Comparison of ENCODE assay signal across 27 cellular contexts in genomic region chr20:33781133-33781532, GRCh38. TPM values are rescaled to one million over a fixed set of nuclear protein-coding genes. Genes with fewer than 3 reads are reported as not detected.
DNase-seq lines count a peak whose midpoint lies in the region; ATAC-seq lines count a peak whose summit lies in the region.
"Had no signal": no experiment of that assay in that cellular context is flagged by ENCODE, and none has a peak within 500 bp of the region (broad histone marks: within the 10 kb centered on the region; RNA-seq: fewer than 3 reads in every experiment).

No MANE protein-coding gene starts in this region.

- H2AK5ac ChIP-seq in neuronal stem cell (ENCODE audit: low read depth, low read length) = peak overlapping the region; percentile 71

- no CpG with 5 or more reads among the region's 4 CpGs for WGBS in neuronal stem cell (ENCODE audit: extremely low coverage in 2 of 2, insufficient read length in 2 of 2, insufficient replicate concordance in 1 of 2), 2 donors

- no peak overlapping the region for H3K4me2 ChIP-seq in neuronal stem cell (ENCODE audit: insufficient read depth, low read length, poor library complexity, severe bottlenecking)

- no peak overlapping the region for H2BK15ac ChIP-seq in neuronal stem cell (ENCODE audit: low read length)

- H3K4ac ChIP-seq in neuronal stem cell (ENCODE audit: low read length) = no peak overlapping the region

- no peaks in the 10 kb centered on the region for H3K9me3 Mint-ChIP-seq in IgD-negative memory B cell
- H3K9me3 Mint-ChIP-seq in activated T-helper 17 cell treated with anti-CD3 and anti-CD28 coated beads, Interleukin-2, amount 50 U/mL, for 72 hours = no peaks in the 10 kb centered on the region
- H3K9me3 Mint-ChIP-seq: immature natural killer cell, type B pancreatic cell had no signal

- peak overlapping the region; percentile 57 to 98 (median 87) for H3K27ac Mint-ChIP-seq in IgD-negative memory B cell
- H3K27ac Mint-ChIP-seq in activated T-helper 17 cell treated with anti-CD3 and anti-CD28 coated beads, Interleukin-2, amount 50 U/mL, for 72 hours = peak overlapping the region; percentile 69
- H3K27ac Mint-ChIP-seq: activated naive CD8-positive, alpha-beta T cell; type B pancreatic cell had no signal

- H3K9ac ChIP-seq in NT2/D1 (ENCODE audit: insufficient read length, low read depth) = peak overlapping the region; percentile 17
- no peak overlapping the region for H3K9ac ChIP-seq in neuronal stem cell (ENCODE audit: low read depth, low read length, poor library complexity)

- H3K18ac ChIP-seq in neuronal stem cell (ENCODE audit: low read length) = no peak overlapping the region

- peaks cover 28 to 56% (median 51%) of the 10 kb centered on the region in 3 donors for H3K4me1 Mint-ChIP-seq in IgD-negative memory B cell
- peaks cover 19% of the 10 kb centered on the region for H3K4me1 Mint-ChIP-seq in activated T-helper 17 cell treated with anti-CD3 and anti-CD28 coated beads, Interleukin-2, amount 50 U/mL, for 72 hours

- H3K36me3 Mint-ChIP-seq in IgD-negative memory B cell = peaks cover 3% of the 10 kb centered on the region
- peaks cover 27% of the 10 kb centered on the region for H3K36me3 Mint-ChIP-seq in activated T-helper 17 cell treated with anti-CD3 and anti-CD28 coated beads, Interleukin-2, amount 50 U/mL, for 72 hours (ENCODE audit: low read depth)

- no peak overlapping the region for H4K91ac ChIP-seq in neuronal stem cell (ENCODE audit: low read depth, low read length, poor library complexity)

- H3K27me3 ChIP-seq in NT2/D1 (ENCODE audit: insufficient read depth, insufficient read length) = no peaks in the 10 kb centered on the region
- H3K27me3 ChIP-seq in neuronal stem cell (ENCODE audit: control insufficient read depth in 3 of 3, insufficient read depth in 3 of 3, low read depth in 1 of 3, low read length in 3 of 3) = no peaks in the 10 kb centered on the region

- no peak for DNase-seq in NT2/D1 (ENCODE audit: low read depth, low spot score)
- no peak for DNase-seq in neuronal stem cell (ENCODE audit: low spot score)
- no peak for DNase-seq in cerebellum (ENCODE audit: low spot score)
- no peak for DNase-seq in stimulated activated CD4-positive, alpha-beta T cell treated with anti-CD3 and anti-CD28 coated beads, Interleukin-4, amount 100 ng/mL, for 4 hours
- DNase-seq: activated CD4-positive, alpha-beta T cell treated with anti-CD3 and anti-CD28 coated beads for 1 hour; activated effector memory CD4-positive, alpha-beta T cell treated with Interleukin-2 at 50 U/mL for 16 hours; DMS79 treated with DMSO at 0.1 percent for 48 hours; GDM1; immature natural killer cell; IMR-90; mesendoderm; NCI-H1694; NCI-H446; OCI-M1; posterior cingulate gyrus; stimulated activated CD4-positive, alpha-beta T cell treated with anti-CD3 and anti-CD28 coated beads, Interleukin-12 subunit alpha, Interleukin-12 subunit beta, amount 100 ng/mL, for 4 hours; stimulated activated CD4-positive, alpha-beta T cell treated with anti-CD3 and anti-CD28 coated beads, Interleukin-2, amount 100 ng/mL, for 48 hours; substantia nigra had no signal

- H3K4me1 ChIP-seq in NT2/D1 (ENCODE audit: insufficient read depth, insufficient read length) (peaks cover 2% of the 10 kb centered on the region), neuronal stem cell (ENCODE audit: control insufficient read depth in 2 of 2, insufficient read depth in 1 of 2, low read depth in 1 of 2, low read length in 2 of 2) (peaks cover 4 to 6% of the 10 kb centered on the region in 2 donors)

- H3K36me3 ChIP-seq in NT2/D1 (ENCODE audit: insufficient read depth, insufficient read length, low read length) = peaks cover 5% of the 10 kb centered on the region
- H3K36me3 ChIP-seq in neuronal stem cell (replicated peaks in 1 of 2; ENCODE audit: control insufficient read depth in 2 of 2, insufficient read depth in 2 of 2, low read length in 2 of 2) = no peaks in the 10 kb centered on the region

- H3K9me3 ChIP-seq in NT2/D1 (ENCODE audit: insufficient read depth, low read length) (no peaks in the 10 kb centered on the region), neuronal stem cell (replicated peaks in 1 of 2; ENCODE audit: control insufficient read depth in 2 of 2, insufficient read depth in 1 of 2, low read depth in 1 of 2, low read length in 2 of 2) (peaks cover 0 to 2% of the 10 kb centered on the region in 2 donors)

- H3K4me3 Mint-ChIP-seq in IgD-negative memory B cell = peak overlapping the region in 2 of 4 donors; percentile 67 to 71
- H3K4me3 Mint-ChIP-seq in activated T-helper 17 cell treated with anti-CD3 and anti-CD28 coated beads, Interleukin-2, amount 50 U/mL, for 72 hours = no peak overlapping the region
- H3K4me3 Mint-ChIP-seq: activated naive CD8-positive, alpha-beta T cell; immature natural killer cell; type B pancreatic cell had no signal

- H2BK120ac ChIP-seq in neuronal stem cell (ENCODE audit: low read depth, low read length) = no peak overlapping the region

- no peak for ATAC-seq in activated T-helper 17 cell treated with anti-CD3 and anti-CD28 coated beads, Interleukin-2, amount 50 U/mL, for 72 hours (replicated peaks)
- ATAC-seq in GM18858 (IDR thresholded peaks at IDR 0.05; ENCODE audit: unreplicated experiment) = no peak
- ATAC-seq: HCT116, left lobe of liver, sciatic nerve had no signal

- H3K27ac ChIP-seq in neuronal stem cell (replicated peaks; ENCODE audit: low read length) = no peak overlapping the region
- H3K27ac ChIP-seq: SK-N-MC had no signal

- H3K23ac ChIP-seq in neuronal stem cell (ENCODE audit: low read depth, low read length, poor library complexity) = peak overlapping the region; percentile 3

- no peak overlapping the region for H2BK5ac ChIP-seq in neuronal stem cell (ENCODE audit: low read length)

- no peaks in the 10 kb centered on the region for H3K79me1 ChIP-seq in neuronal stem cell (ENCODE audit: low read depth, low read length)

- H3K14ac ChIP-seq in neuronal stem cell (ENCODE audit: low read length) = no peak overlapping the region

- H3K4me3 ChIP-seq in NT2/D1 (ENCODE audit: insufficient read length, low read depth) = no peak overlapping the region
- no peak overlapping the region for H3K4me3 ChIP-seq in neuronal stem cell (ENCODE audit: low read length in 2 of 2)
- H3K4me3 ChIP-seq: SK-N-MC had no signal

- H2AFZ ChIP-seq in neuronal stem cell (ENCODE audit: low read length) = no peak overlapping the region

- no peak overlapping the region for H2BK12ac ChIP-seq in neuronal stem cell (ENCODE audit: low read length)

- no peak overlapping the region for H4K8ac ChIP-seq in neuronal stem cell (ENCODE audit: low read depth, low read length)

- no peaks in the 10 kb centered on the region for H3K27me3 Mint-ChIP-seq in IgD-negative memory B cell
- H3K27me3 Mint-ChIP-seq in activated T-helper 17 cell treated with anti-CD3 and anti-CD28 coated beads, Interleukin-2, amount 50 U/mL, for 72 hours = no peaks in the 10 kb centered on the region
- H3K27me3 Mint-ChIP-seq: activated naive CD8-positive, alpha-beta T cell; type B pancreatic cell had no signal

RNA-seq across cellular contexts. Expression of gene CHMP4B, which starts 30.0 kb away (rescaled TPM):
- 11.8 TPM for polyA plus RNA-seq in IgD-negative memory B cell
- total RNA-seq in activated T-helper 17 cell treated with anti-CD3 and anti-CD28 coated beads, Interleukin-2, amount 50 U/mL, for 72 hours = 10 to 100 TPM; 57.6 to 63.5 TPM
- 68.2 TPM for polyA plus RNA-seq in neuronal stem cell (2013, experiment 1 of 2)
- polyA plus RNA-seq in neuronal stem cell (2013, experiment 2 of 2) = 67.4 TPM
- total RNA-seq in cerebellum = 20.4 TPM

RNA-seq across cellular contexts. Expression of gene ZNF341, which starts 49.3 kb away (rescaled TPM):
- 5.7 TPM for polyA plus RNA-seq in IgD-negative memory B cell
- total RNA-seq in activated T-helper 17 cell treated with anti-CD3 and anti-CD28 coated beads, Interleukin-2, amount 50 U/mL, for 72 hours = 1 to 10 TPM; 6.4 to 9.0 TPM
- polyA plus RNA-seq in neuronal stem cell (2013, experiment 1 of 2) = 1.6 TPM
- polyA plus RNA-seq in neuronal stem cell (2013, experiment 2 of 2) = 1.6 TPM
- total RNA-seq in cerebellum = 3.4 TPM
